Comparison of ENCODE assay signal across 8 cellular contexts in the genomic region with DNA sequence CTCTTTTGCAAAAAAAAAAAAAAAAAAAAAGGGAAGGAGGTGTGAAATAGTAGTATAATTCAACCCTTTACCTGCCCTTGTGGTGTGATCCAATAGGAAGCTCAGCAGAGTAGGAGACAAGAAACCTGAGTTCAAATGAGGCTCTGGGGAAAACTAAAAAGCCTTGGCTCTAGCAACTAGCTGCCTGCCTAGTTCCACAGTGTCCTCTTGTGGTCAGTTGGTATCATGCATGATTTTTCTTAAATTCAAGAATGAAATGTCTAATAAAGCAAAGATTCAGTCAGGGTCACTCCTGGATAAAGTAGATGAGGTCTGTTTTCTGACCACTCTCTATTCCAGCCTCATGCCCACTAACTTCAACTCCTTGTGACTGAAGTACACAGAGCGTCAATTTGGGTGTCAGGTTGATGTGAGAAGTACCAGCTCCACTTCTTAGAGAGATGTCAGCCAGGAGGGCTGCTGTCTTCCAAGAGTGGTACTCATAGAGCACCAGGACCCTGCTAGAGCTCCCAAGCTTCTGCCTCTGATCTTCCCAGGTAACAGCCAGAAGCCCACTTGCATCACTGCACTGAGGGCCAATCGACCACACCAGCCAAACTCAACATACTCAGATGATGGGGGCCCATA. TPM values are rescaled to one million over a fixed set of nuclear protein-coding genes. Genes with fewer than 3 reads are reported as not detected.
DNase-seq lines count a peak whose midpoint lies in the region; ATAC-seq and TF ChIP-seq lines count a peak whose summit lies in the region.

No MANE protein-coding gene starts in this region.

- H3K27ac ChIP-seq in testis, result no peak overlapping the region

- 79 to 88% methylated on average over 2 of the region's 2 CpGs for WGBS in testis, 2 donors

- no peaks in the 10 kb centered on the region for H3K9me3 Mint-ChIP-seq in stimulated activated memory B cell treated with anti-CD40 and anti-IgM and Interleukin-4, amounts not matched to agents 10 μg/mL and 1 μg/mL and 100 μg/mL, for 72 hours

- H3K36me3 ChIP-seq in testis (ENCODE audit: low read depth, missing control alignments), result no peaks in the 10 kb centered on the region

- H3K27me3 ChIP-seq in testis, result no peaks in the 10 kb centered on the region

- H3K4me1 ChIP-seq in testis, result peaks cover 5% of the 10 kb centered on the region

- TF ChIP-seq POLR2A in testis (IDR thresholded peaks at IDR 0.05), result no peak

- H3K9me3 ChIP-seq in testis, result no peaks in the 10 kb centered on the region

- no peak overlapping the region for H3K27ac Mint-ChIP-seq in stimulated activated memory B cell treated with anti-CD40 and anti-IgM and Interleukin-4, amounts not matched to agents 10 μg/mL and 1 μg/mL and 100 μg/mL, for 72 hours

- intact Hi-C loops in testis (cut with DNase I; ENCODE audit: low total_unique reads), result no loop called here

- H3K27me3 Mint-ChIP-seq in stimulated activated memory B cell treated with anti-CD40 and anti-IgM and Interleukin-4, amounts not matched to agents 10 μg/mL and 1 μg/mL and 100 μg/mL, for 72 hours, result no peaks in the 10 kb centered on the region

- ATAC-seq in GM18498 (IDR thresholded peaks at IDR 0.05; ENCODE audit: unreplicated experiment), result peak; percentile 61
- ATAC-seq in HG03520 (IDR thresholded peaks at IDR 0.05; ENCODE audit: unreplicated experiment), result no peak
- no peak for ATAC-seq in stimulated activated memory B cell treated with anti-CD40 and anti-IgM and Interleukin-4, amounts not matched to agents 10 μg/mL and 1 μg/mL and 100 μg/mL, for 72 hours

- H3K36me3 Mint-ChIP-seq in stimulated activated memory B cell treated with anti-CD40 and anti-IgM and Interleukin-4, amounts not matched to agents 10 μg/mL and 1 μg/mL and 100 μg/mL, for 72 hours, result no peaks in the 10 kb centered on the region

- DNase-seq in Ammon's horn (ENCODE audit: low spot score) (peak; percentile 52), NCI-H1436 treated with DMSO at 0.1 percent for 48 hours (lab: John Stamatoyannopoulos, UW) (peak; percentile 35), SW480 (ENCODE audit: low spot score) (peak; percentile 72), globus pallidus (ENCODE audit: low spot score) (peak; percentile 10), testis (peak; percentile 44)

- no peak overlapping the region for H3K4me3 ChIP-seq in testis

- H3K4me1 Mint-ChIP-seq in stimulated activated memory B cell treated with anti-CD40 and anti-IgM and Interleukin-4, amounts not matched to agents 10 μg/mL and 1 μg/mL and 100 μg/mL, for 72 hours, result no peaks in the 10 kb centered on the region

- no peak overlapping the region for H3K4me3 Mint-ChIP-seq in stimulated activated memory B cell treated with anti-CD40 and anti-IgM and Interleukin-4, amounts not matched to agents 10 μg/mL and 1 μg/mL and 100 μg/mL, for 72 hours

- peak; percentile 28 to 66 (median 63) for TF ChIP-seq CTCF in testis (IDR thresholded peaks at IDR 0.05)

RNA-seq across cellular contexts. Expression of a gene that starts 10.5 kb away (rescaled TPM):
- 10 to 100 TPM; 18.9 to 19.6 TPM for total RNA-seq in testis
- polyA plus RNA-seq in testis (ENCODE audit: insufficient read depth, low read depth, low replicate concordance), result 42.6 TPM

RNA-seq across cellular contexts. Expression of a gene that starts 15.6 kb away (rescaled TPM):
- total RNA-seq in testis, result 10 to 100 TPM; 46.8 to 49.1 TPM
- polyA plus RNA-seq in testis (ENCODE audit: insufficient read depth, low read depth, low replicate concordance), result 27.5 TPM

Comparison
In these comparisons a context has a peak if more than half of its experiments do, and no peak if none do; other contexts are left out.
1. DNase-seq: peak in every context shown above with its lines; median percentile 72 in SW480; 52 in Ammon's horn; 44 in testis; 35 in NCI-H1436 treated with DMSO at 0.1 percent for 48 hours; 10 in globus pallidus.